In genomic region chr1:156104861-156105546, GRCh38 we compare ENCODE assay signal across 8 cellular contexts. TPM values are rescaled to one million over a fixed set of nuclear protein-coding genes. Genes with fewer than 3 reads are reported as not detected.
A peak's percentile ranks its signal among the peaks of the same experiment; 100 is the strongest.
DNase-seq lines count a peak whose midpoint lies in the region; ATAC-seq, FAIRE-seq and TF ChIP-seq lines count a peak whose summit lies in the region.

No MANE protein-coding gene starts in this region.

- no peak for TF ChIP-seq POLR2A in GM12878 (IDR thresholded peaks at IDR 0.05; ENCODE audit: low read depth, low read length)

- H3K27ac ChIP-seq in GM12878 (ENCODE audit: control insufficient read depth, insufficient read depth): peak overlapping the region; percentile 54
- H3K27ac ChIP-seq in layer of hippocampus (ENCODE audit: low read depth, low read length): peak overlapping the region; percentile 83
- H3K27ac ChIP-seq in temporal lobe (ENCODE audit: low read depth, low read length): peak overlapping the region; percentile 83

- H3K4me1 Mint-ChIP-seq in T-helper 2 cell treated with Interferon-gamma antibody and Interleukin-4, amounts not matched to agents 5 μg/mL and 100 μg/mL, for 36 hours (ENCODE audit: low read depth): peaks cover 46% of the 10 kb centered on the region

- H3K79me2 ChIP-seq in GM12878 (ENCODE audit: control insufficient read depth, insufficient read depth, low read length): no peaks in the 10 kb centered on the region

- H3K4me3 Mint-ChIP-seq in T-helper 2 cell treated with Interferon-gamma antibody and Interleukin-4, amounts not matched to agents 5 μg/mL and 100 μg/mL, for 36 hours: no peak overlapping the region

- no peaks in the 10 kb centered on the region for H3K9me3 Mint-ChIP-seq in T-helper 2 cell treated with Interferon-gamma antibody and Interleukin-4, amounts not matched to agents 5 μg/mL and 100 μg/mL, for 36 hours

- H3K9me3 ChIP-seq in GM12878 (replicated peaks; ENCODE audit: control insufficient read depth, insufficient read depth, low read length): no peaks in the 10 kb centered on the region

- ATAC-seq in GM12878: no peak
- no peak for ATAC-seq in HG03025 (IDR thresholded peaks at IDR 0.05; ENCODE audit: low FRiP score, unreplicated experiment)
- no peak for ATAC-seq in HG03460 (IDR thresholded peaks at IDR 0.05; ENCODE audit: unreplicated experiment)

- POLR2A ChIA-PET in GM12878 (lab: Charles Lee): interaction anchor here (0.9 to 6.1 kb wide), 5 partner anchors 13 to 43 kb away, joined by 4 to 128 read pairs (median 7); partner anchors contain the start of gene LMNA

- CTCF ChIA-PET in GM12878 (lab: Yijun Ruan, JAX): interaction anchor here (0.6 to 21.5 kb wide), 5 partner anchors 9 to 621 kb away, joined by 3 to 1294 read pairs (median 3); partner anchors contain the start of gene LMNA

- no peak for DNase-seq in T-helper 2 cell treated with Interferon-gamma antibody and Interleukin-4, amounts not matched to agents 5 μg/mL and 100 μg/mL, for 36 hours (ENCODE audit: low spot score)
- DNase-seq in T-helper 2 cell (no peak), GM12878 (ENCODE audit: low read depth, low spot score) (no peak), DMS79 treated with DMSO at 0.1 percent for 48 hours (lab: John Stamatoyannopoulos, UW) (no peak)

- no TSS peak for BruUV-seq in GM12878 (replicated peaks; lab: Mats Ljungman, UMichigan)

- no peaks in the 10 kb centered on the region for H4K20me1 ChIP-seq in GM12878 (ENCODE audit: control insufficient read depth, insufficient read depth)

- H3K36me3 Mint-ChIP-seq in T-helper 2 cell treated with Interferon-gamma antibody and Interleukin-4, amounts not matched to agents 5 μg/mL and 100 μg/mL, for 36 hours (ENCODE audit: low read depth): no peaks in the 10 kb centered on the region

- peaks cover 5% of the 10 kb centered on the region for H3K27me3 Mint-ChIP-seq in T-helper 2 cell treated with Interferon-gamma antibody and Interleukin-4, amounts not matched to agents 5 μg/mL and 100 μg/mL, for 36 hours (ENCODE audit: low read depth)

- H3K27ac Mint-ChIP-seq in T-helper 2 cell treated with Interferon-gamma antibody and Interleukin-4, amounts not matched to agents 5 μg/mL and 100 μg/mL, for 36 hours: peak overlapping the region; percentile 84

- intact Hi-C loops in GM12878 (cut with micrococcal nuclease; ENCODE audit: unreplicated experiment): no loop called here

- H3K4me2 ChIP-seq in GM12878 (ENCODE audit: control insufficient read depth, insufficient read depth): peak overlapping the region; percentile 85

- in situ Hi-C loops in GM12878 (cut with MboI): no loop called here

- peak overlapping the region; percentile 66 for H3K9ac ChIP-seq in GM12878 (ENCODE audit: control insufficient read depth, insufficient read depth, low read length)

- H3K4me1 ChIP-seq in GM12878 (ENCODE audit: control insufficient read depth, insufficient read depth, low read length): peaks cover 30% of the 10 kb centered on the region

- SMC1A ChIA-PET in GM12878 (lab: Charles Lee; ENCODE audit: uncharacterized antibody, unreplicated experiment): interaction anchor here (0.6 to 23.8 kb wide), 3 partner anchors 8 to 31 kb away, joined by 3 to 874 read pairs (median 3); partner anchors contain the start of gene LMNA

- RAD21 ChIA-PET in GM12878 (lab: Charles Lee; ENCODE audit: unreplicated experiment): interaction anchor here (22.4 kb wide), 1 partner anchor 17 kb away, joined by 695 read pairs; the partner anchor contains the start of gene LMNA

- TF ChIP-seq RAD21 in GM12878 (IDR thresholded peaks at IDR 0.05; ENCODE audit: insufficient read depth, low read depth, low read length): no peak

- FAIRE-seq in GM12878 (lab: Jason Lieb, UNC): no peak

- no peaks in the 10 kb centered on the region for H3K36me3 ChIP-seq in GM12878 (ENCODE audit: control insufficient read depth in 2 of 2, insufficient read depth in 2 of 2, low read length in 1 of 2)

- H3K27me3 ChIP-seq in GM12878 (replicated peaks in 1 of 2; ENCODE audit: control insufficient read depth in 2 of 2, insufficient read depth in 2 of 2, low read length in 1 of 2) (no peaks in the 10 kb centered on the region), layer of hippocampus (ENCODE audit: control insufficient read depth, insufficient read depth, low read length) (no peaks in the 10 kb centered on the region)

- peak overlapping the region; percentile 69 for H3K4me3 ChIP-seq in GM12878

- peak overlapping the region; percentile 26; the same call in 1 of the 2 replicates for H2AFZ ChIP-seq in GM12878 (ENCODE audit: control insufficient read depth, low read depth, low read length)

- TF ChIP-seq CTCF in GM12878 (IDR thresholded peaks at IDR 0.05 in 2 of 3, conservative IDR thresholded peaks at IDR 0.05 in 1 of 3; ENCODE audit: control insufficient read depth in 2 of 3, extremely low read depth in 1 of 3, insufficient read depth in 1 of 3, low read depth in 3 of 3, low read length in 3 of 3): no peak

- no peak for TF ChIP-seq EP300 in GM12878 (IDR thresholded peaks at IDR 0.05; ENCODE audit: borderline replicate concordance in 1 of 2, control insufficient read depth in 1 of 2, low read depth in 2 of 2, low read length in 2 of 2)

- 92% methylated on average over 8 of the region's 8 CpGs for WGBS in GM12878 (ENCODE audit: insufficient coverage, insufficient replicate concordance, low lambda C conversion rate, missing lambda C conversion rate)

RNA-seq across cellular contexts. Expression of gene LMNA, which starts 9.5 kb away (rescaled TPM):
- total RNA-seq in GM12878 (2013; cell fraction: nucleolus; rRNA removed): 58.3 and 77.1 TPM in 2 replicates
- total RNA-seq in GM12878 (2014; rRNA removed): 130 and 136 TPM in 2 replicates
- 31.6 and 35.1 TPM in 2 replicates for total RNA-seq in GM12878 (2014; rRNA removed; fragmentation: Illumina TruSeq; extraction: Trizol)
- 188 and 189 TPM in 2 replicates for total RNA-seq in GM12878 (2021)
- polyA plus RNA-seq in GM12878 (2011; ENCODE audit: low read depth): 30.2 TPM
- polyA plus RNA-seq in GM12878 (2011; rRNA removed): 37.3 and 52.9 TPM in 2 replicates
- polyA plus RNA-seq in GM12878 (2011; cell fraction: cytosol; rRNA removed): 76.4 and 82.6 TPM in 2 replicates
- polyA plus RNA-seq in GM12878 (2011; cell fraction: nucleus; rRNA removed): 164 and 324 TPM in 2 replicates
- 32.4 and 54.8 TPM in 2 replicates for polyA plus RNA-seq in GM12878 (2012)
- 9.6 and 30.1 TPM in 2 replicates for polyA plus RNA-seq in GM12878 (2014; fragmentation: Illumina TruSeq; extraction: Trizol)
- polyA plus RNA-seq in GM12878 (2014; fragmentation: Nextera tagmentation; extraction: Ambion mirVana): 1 to 10 TPM in 1 of 2 experiments, under 1 TPM in 1; 0.42 to 6.0 TPM
- 101 and 109 TPM in 2 replicates for polyA plus RNA-seq in GM12878 (2014; rRNA removed)
- 100 to 1,000 TPM; 320 to 334 TPM for polyA plus RNA-seq in GM12878 (2016; fragmentation: Nextera tagmentation; extraction: Ambion mirVana)
- polyA minus RNA-seq in GM12878 (2011; rRNA and poly(A)+ RNA removed): 42.8 and 77.1 TPM in 2 replicates
- 30.6 and 41.6 TPM in 2 replicates for polyA minus RNA-seq in GM12878 (2011; cell fraction: cytosol; rRNA and poly(A)+ RNA removed)
- polyA minus RNA-seq in GM12878 (2011; cell fraction: nucleus; rRNA and poly(A)+ RNA removed): 32.8 and 46.7 TPM in 2 replicates
- total RNA-seq in temporal lobe: 20.4 TPM

RNA-seq across cellular contexts. Expression of gene MEX3A, which starts 22.7 kb away (rescaled TPM):
- 6.4 and 6.6 TPM in 2 replicates for total RNA-seq in GM12878 (2013; cell fraction: nucleolus; rRNA removed)
- 1.6 and 2.1 TPM in 2 replicates for total RNA-seq in GM12878 (2014; rRNA removed)
- 1.6 and 1.8 TPM in 2 replicates for total RNA-seq in GM12878 (2014; rRNA removed; fragmentation: Illumina TruSeq; extraction: Trizol)
- total RNA-seq in GM12878 (2021): 5.1 and 5.9 TPM in 2 replicates
- polyA plus RNA-seq in GM12878 (2011; ENCODE audit: low read depth): 0.37 TPM
- polyA plus RNA-seq in GM12878 (2011; rRNA removed): 2.3 and 2.8 TPM in 2 replicates
- 5.1 and 5.8 TPM in 2 replicates for polyA plus RNA-seq in GM12878 (2011; cell fraction: cytosol; rRNA removed)
- 7.3 and 9.3 TPM in 2 replicates for polyA plus RNA-seq in GM12878 (2011; cell fraction: nucleus; rRNA removed)
- polyA plus RNA-seq in GM12878 (2012): 0.89 and 1.00 TPM in 2 replicates
- 3.2 and 4.0 TPM in 2 replicates for polyA plus RNA-seq in GM12878 (2014; fragmentation: Illumina TruSeq; extraction: Trizol)
- polyA plus RNA-seq in GM12878 (2014; fragmentation: Nextera tagmentation; extraction: Ambion mirVana): under 1 TPM; 0.11 to 0.27 TPM
- polyA plus RNA-seq in GM12878 (2014; rRNA removed): 3.2 and 3.3 TPM in 2 replicates
- under 1 TPM; 0.48 to 0.49 TPM for polyA plus RNA-seq in GM12878 (2016; fragmentation: Nextera tagmentation; extraction: Ambion mirVana)
- polyA minus RNA-seq in GM12878 (2011; rRNA and poly(A)+ RNA removed): 3.7 and 6.0 TPM in 2 replicates
- 4.8 and 6.2 TPM in 2 replicates for polyA minus RNA-seq in GM12878 (2011; cell fraction: cytosol; rRNA and poly(A)+ RNA removed)
- 3.5 and 5.5 TPM in 2 replicates for polyA minus RNA-seq in GM12878 (2011; cell fraction: nucleus; rRNA and poly(A)+ RNA removed)
- 44.0 TPM for total RNA-seq in temporal lobe

RNA-seq across cellular contexts. Expression of gene RAB25, which starts 44.0 kb away (rescaled TPM):
- total RNA-seq in GM12878 (2013; cell fraction: nucleolus; rRNA removed): not detected in 2 replicates
- total RNA-seq in GM12878 (2014; rRNA removed): not detected in 2 replicates
- not detected in 2 replicates for total RNA-seq in GM12878 (2014; rRNA removed; fragmentation: Illumina TruSeq; extraction: Trizol)
- total RNA-seq in GM12878 (2021): 0.29 and 0.36 TPM in 2 replicates
- not detected for polyA plus RNA-seq in GM12878 (2011; ENCODE audit: low read depth)
- polyA plus RNA-seq in GM12878 (2011; rRNA removed): 0.22 and 0.45 TPM in 2 replicates
- polyA plus RNA-seq in GM12878 (2011; cell fraction: cytosol; rRNA removed): 0.39 and 0.52 TPM in 2 replicates
- 0.25 TPM in 2 replicates for polyA plus RNA-seq in GM12878 (2011; cell fraction: nucleus; rRNA removed)
- 0.18 TPM in 1 of 2 replicates, not detected in the other for polyA plus RNA-seq in GM12878 (2012)
- 0.16 TPM in 1 of 2 replicates, not detected in the other for polyA plus RNA-seq in GM12878 (2014; fragmentation: Illumina TruSeq; extraction: Trizol)
- polyA plus RNA-seq in GM12878 (2014; fragmentation: Nextera tagmentation; extraction: Ambion mirVana): not detected
- polyA plus RNA-seq in GM12878 (2014; rRNA removed): 0.44 TPM in 1 of 2 replicates, not detected in the other
- polyA plus RNA-seq in GM12878 (2016; fragmentation: Nextera tagmentation; extraction: Ambion mirVana): not detected
- polyA minus RNA-seq in GM12878 (2011; rRNA and poly(A)+ RNA removed): 0.22 and 1.2 TPM in 2 replicates
- not detected in 2 replicates for polyA minus RNA-seq in GM12878 (2011; cell fraction: cytosol; rRNA and poly(A)+ RNA removed)
- not detected in 2 replicates for polyA minus RNA-seq in GM12878 (2011; cell fraction: nucleus; rRNA and poly(A)+ RNA removed)
- not detected for total RNA-seq in temporal lobe

RNA-seq across cellular contexts. Expression of gene SEMA4A, which starts 48.4 kb away (rescaled TPM):
- 64.1 and 65.1 TPM in 2 replicates for total RNA-seq in GM12878 (2013; cell fraction: nucleolus; rRNA removed)
- total RNA-seq in GM12878 (2014; rRNA removed) (24.4 and 36.5 TPM in 2 replicates), GM12878 (2014; rRNA removed; fragmentation: Illumina TruSeq; extraction: Trizol) (16.5 and 17.2 TPM in 2 replicates), GM12878 (2021) (46.3 and 52.1 TPM in 2 replicates), temporal lobe (24.8 TPM)
- 18.2 TPM for polyA plus RNA-seq in GM12878 (2011; ENCODE audit: low read depth)
- polyA plus RNA-seq in GM12878 (2011; rRNA removed) (10.5 and 20.9 TPM in 2 replicates), GM12878 (2014; fragmentation: Illumina TruSeq; extraction: Trizol) (25.7 and 31.2 TPM in 2 replicates), GM12878 (2014; fragmentation: Nextera tagmentation; extraction: Ambion mirVana) (1 to 10 TPM; 2.6 to 3.4 TPM), GM12878 (2014; rRNA removed) (34.4 and 38.4 TPM in 2 replicates), GM12878 (2016; fragmentation: Nextera tagmentation; extraction: Ambion mirVana) (10 to 100 TPM; 60.3 to 64.2 TPM)
- polyA plus RNA-seq in GM12878 (2011; cell fraction: cytosol; rRNA removed): 24.1 and 29.5 TPM in 2 replicates
- 35.2 and 36.4 TPM in 2 replicates for polyA plus RNA-seq in GM12878 (2011; cell fraction: nucleus; rRNA removed)
- 25.7 and 38.9 TPM in 2 replicates for polyA plus RNA-seq in GM12878 (2012)
- 35.6 and 48.7 TPM in 2 replicates for polyA minus RNA-seq in GM12878 (2011; rRNA and poly(A)+ RNA removed)
- 21.6 and 23.9 TPM in 2 replicates for polyA minus RNA-seq in GM12878 (2011; cell fraction: cytosol; rRNA and poly(A)+ RNA removed)
- polyA minus RNA-seq in GM12878 (2011; cell fraction: nucleus; rRNA and poly(A)+ RNA removed): 25.8 and 43.8 TPM in 2 replicates

RNA-seq across cellular contexts. Expression of gene LAMTOR2, which starts 50.4 kb away (rescaled TPM):
- 9.0 and 11.7 TPM in 2 replicates for total RNA-seq in GM12878 (2013; cell fraction: nucleolus; rRNA removed)
- total RNA-seq in GM12878 (2014; rRNA removed): 76.3 and 90.3 TPM in 2 replicates
- 77.3 and 80.2 TPM in 2 replicates for total RNA-seq in GM12878 (2014; rRNA removed; fragmentation: Illumina TruSeq; extraction: Trizol)
- 73.5 and 73.9 TPM in 2 replicates for total RNA-seq in GM12878 (2021)
- 65.1 TPM for polyA plus RNA-seq in GM12878 (2011; ENCODE audit: low read depth)
- polyA plus RNA-seq in GM12878 (2011; rRNA removed): 37.4 and 72.0 TPM in 2 replicates
- polyA plus RNA-seq in GM12878 (2011; cell fraction: cytosol; rRNA removed): 132 and 162 TPM in 2 replicates
- 58.7 and 59.5 TPM in 2 replicates for polyA plus RNA-seq in GM12878 (2011; cell fraction: nucleus; rRNA removed)
- polyA plus RNA-seq in GM12878 (2012): 58.4 and 65.5 TPM in 2 replicates
- polyA plus RNA-seq in GM12878 (2014; fragmentation: Illumina TruSeq; extraction: Trizol): 34.9 and 71.9 TPM in 2 replicates
- polyA plus RNA-seq in GM12878 (2014; fragmentation: Nextera tagmentation; extraction: Ambion mirVana): 100 to 1,000 TPM; 225 to 264 TPM
- polyA plus RNA-seq in GM12878 (2014; rRNA removed): 104 and 123 TPM in 2 replicates
- polyA plus RNA-seq in GM12878 (2016; fragmentation: Nextera tagmentation; extraction: Ambion mirVana): 100 to 1,000 TPM; 139 to 160 TPM
- polyA minus RNA-seq in GM12878 (2011; rRNA and poly(A)+ RNA removed): 31.7 and 56.7 TPM in 2 replicates
- 13.7 and 14.2 TPM in 2 replicates for polyA minus RNA-seq in GM12878 (2011; cell fraction: cytosol; rRNA and poly(A)+ RNA removed)
- polyA minus RNA-seq in GM12878 (2011; cell fraction: nucleus; rRNA and poly(A)+ RNA removed): 16.6 and 17.5 TPM in 2 replicates
- 37.9 TPM for total RNA-seq in temporal lobe
